ENCODE assay signal across 27 cellular contexts in the genomic region with DNA sequence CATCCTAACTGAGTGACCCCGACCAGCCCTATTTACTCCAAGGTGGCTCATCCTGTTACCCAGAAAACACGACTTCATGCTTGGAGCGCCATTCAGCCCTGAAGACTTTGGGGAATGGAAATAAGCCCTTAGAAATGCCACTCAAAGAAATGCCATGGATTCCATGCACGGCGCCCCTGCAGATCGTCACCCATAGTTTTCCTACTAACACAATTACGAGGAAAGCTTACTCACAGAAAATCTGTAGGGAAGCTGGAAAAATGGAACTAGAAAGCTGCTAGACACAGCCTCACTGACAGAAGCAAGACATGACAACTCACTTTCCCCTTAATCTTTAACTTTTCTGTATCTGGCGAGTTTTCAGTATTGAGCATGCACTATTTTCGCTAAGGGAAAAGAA. TPM values are rescaled to one million over a fixed set of nuclear protein-coding genes. Genes with fewer than 3 reads are reported as not detected.
A peak's percentile ranks its signal among the peaks of the same experiment; 100 is the strongest.
DNase-seq lines count a peak whose midpoint lies in the region; ATAC-seq and TF ChIP-seq lines count a peak whose summit lies in the region.
"Had no signal": no experiment of that assay in that cellular context is flagged by ENCODE, and none has a peak within 500 bp of the region (broad histone marks: within the 10 kb centered on the region; RNA-seq: fewer than 3 reads in every experiment).

No MANE protein-coding gene starts in this region.

- H3K4me1 ChIP-seq in cardiac muscle cell (ENCODE audit: low read depth) (peaks cover 22% of the 10 kb centered on the region), right atrium auricular region (peaks cover 0 to 87% of the 10 kb centered on the region in 2 donors), tibial artery (peaks cover 6 to 100% (median 79%) of the 10 kb centered on the region in 4 donors)

- peak overlapping the region; percentile 88 for H3K27ac Mint-ChIP-seq in chondrocyte (ENCODE audit: unreplicated experiment)
- H3K27ac Mint-ChIP-seq in nephron = peak overlapping the region; percentile 41 to 62 (median 50)
- no peak overlapping the region for H3K27ac Mint-ChIP-seq in activated naive CD8-positive, alpha-beta T cell treated with anti-CD3 and anti-CD28 coated beads, Interleukin-2, amount 50 U/mL, for 24 hours
- H3K27ac Mint-ChIP-seq: activated CD8-positive, alpha-beta T cell treated with anti-CD3 and anti-CD28 coated beads, Interleukin-2, amount 10 ng/mL, durations not matched to agents 7 days and 5 days; activated naive CD4-positive, alpha-beta T cell treated with anti-CD3 and anti-CD28 coated beads, Interleukin-2, amount 50 U/mL, for 72 hours; activated T-helper 2 cell treated with anti-CD3 and anti-CD28 coated beads, Interferon-gamma antibody, Interleukin-2, Interleukin-4, amounts not matched to agents 10 μg/mL and 5 μg/mL and 100 μg/mL, durations not matched to agents 14 hours and 24 hours and 36 hours; CD8-positive, alpha-beta T cell; T-helper 2 cell treated with Interferon-gamma antibody and Interleukin-4, amounts not matched to agents 5 μg/mL and 100 μg/mL, for 36 hours had no signal

- no peaks in the 10 kb centered on the region for H3K36me3 ChIP-seq in cardiac muscle cell
- no peaks in the 10 kb centered on the region for H3K36me3 ChIP-seq in right atrium auricular region
- H3K36me3 ChIP-seq in tibial artery = no peaks in the 10 kb centered on the region
- H3K36me3 ChIP-seq: neutrophil had no signal

- H3K9me3 Mint-ChIP-seq in chondrocyte (ENCODE audit: low read depth) (no peaks in the 10 kb centered on the region), nephron (no peaks in the 10 kb centered on the region)
- H3K9me3 Mint-ChIP-seq in activated naive CD8-positive, alpha-beta T cell treated with anti-CD3 and anti-CD28 coated beads, Interleukin-2, amount 50 U/mL, for 24 hours = no peaks in the 10 kb centered on the region
- H3K9me3 Mint-ChIP-seq: activated naive CD4-positive, alpha-beta T cell treated with anti-CD3 and anti-CD28 coated beads, Interleukin-2, amount 50 U/mL, for 72 hours; activated T-helper 2 cell treated with anti-CD3 and anti-CD28 coated beads, Interferon-gamma antibody, Interleukin-2, Interleukin-4, amounts not matched to agents 10 μg/mL and 5 μg/mL and 100 μg/mL, durations not matched to agents 14 hours and 24 hours and 36 hours; CD8-positive, alpha-beta T cell; T-helper 2 cell treated with Interferon-gamma antibody and Interleukin-4, amounts not matched to agents 5 μg/mL and 100 μg/mL, for 36 hours had no signal

- TF ChIP-seq CTCF in cardiac muscle cell (IDR thresholded peaks at IDR 0.05; ENCODE audit: low read depth, low read length) (no peak), right atrium auricular region (IDR thresholded peaks at IDR 0.05) (no peak), chondrocyte (IDR thresholded peaks at IDR 0.05) (no peak), nephron (IDR thresholded peaks at IDR 0.05; ENCODE audit: unreplicated experiment in 3 of 3) (no peak), tibial artery (IDR thresholded peaks at IDR 0.05) (no peak)

- H3K27me3 Mint-ChIP-seq in chondrocyte (ENCODE audit: low read depth) (no peaks in the 10 kb centered on the region), nephron (ENCODE audit: low read depth) (peaks cover 4% of the 10 kb centered on the region)
- peaks cover 6% of the 10 kb centered on the region for H3K27me3 Mint-ChIP-seq in activated naive CD8-positive, alpha-beta T cell treated with anti-CD3 and anti-CD28 coated beads, Interleukin-2, amount 50 U/mL, for 24 hours

- H3K9me3 ChIP-seq in cardiac muscle cell (ENCODE audit: low read depth) (no peaks in the 10 kb centered on the region), right atrium auricular region (no peaks in the 10 kb centered on the region), tibial artery (no peaks in the 10 kb centered on the region)
- H3K9me3 ChIP-seq: neutrophil had no signal

- no peak for ATAC-seq in activated naive CD8-positive, alpha-beta T cell treated with anti-CD3 and anti-CD28 coated beads, Interleukin-2, amount 50 U/mL, for 24 hours
- ATAC-seq: activated CD8-positive, alpha-beta T cell treated with anti-CD3 and anti-CD28 coated beads, Interleukin-2, amount 10 ng/mL, durations not matched to agents 7 days and 5 days; activated naive CD4-positive, alpha-beta T cell treated with anti-CD3 and anti-CD28 coated beads, Interleukin-2, amount 50 U/mL, for 72 hours; CD8-positive, alpha-beta T cell had no signal

- H3K36me3 Mint-ChIP-seq in chondrocyte (ENCODE audit: low read depth) (peaks cover 5% of the 10 kb centered on the region), nephron (ENCODE audit: low read depth) (no peaks in the 10 kb centered on the region)
- no peaks in the 10 kb centered on the region for H3K36me3 Mint-ChIP-seq in activated naive CD8-positive, alpha-beta T cell treated with anti-CD3 and anti-CD28 coated beads, Interleukin-2, amount 50 U/mL, for 24 hours (ENCODE audit: low read depth)
- H3K36me3 Mint-ChIP-seq: activated naive CD4-positive, alpha-beta T cell treated with anti-CD3 and anti-CD28 coated beads, Interleukin-2, amount 50 U/mL, for 72 hours; CD8-positive, alpha-beta T cell had no signal

- peak overlapping the region; percentile 31 for H3K4me3 Mint-ChIP-seq in chondrocyte (ENCODE audit: unreplicated experiment)
- H3K4me3 Mint-ChIP-seq in nephron = no peak overlapping the region
- no peak overlapping the region for H3K4me3 Mint-ChIP-seq in activated naive CD8-positive, alpha-beta T cell treated with anti-CD3 and anti-CD28 coated beads, Interleukin-2, amount 50 U/mL, for 24 hours
- H3K4me3 Mint-ChIP-seq: activated CD8-positive, alpha-beta T cell treated with anti-CD3 and anti-CD28 coated beads, Interleukin-2, amount 10 ng/mL, durations not matched to agents 7 days and 5 days; CD8-positive, alpha-beta T cell; T-helper 2 cell treated with Interferon-gamma antibody and Interleukin-4, amounts not matched to agents 5 μg/mL and 100 μg/mL, for 36 hours had no signal

- H3K27me3 ChIP-seq in cardiac muscle cell (no peaks in the 10 kb centered on the region), right atrium auricular region (no peaks in the 10 kb centered on the region), tibial artery (no peaks in the 10 kb centered on the region)

- H3K4me1 Mint-ChIP-seq in chondrocyte (ENCODE audit: low read depth) = peaks cover 98% of the 10 kb centered on the region
- peaks cover 92% of the 10 kb centered on the region for H3K4me1 Mint-ChIP-seq in nephron
- H3K4me1 Mint-ChIP-seq in activated naive CD8-positive, alpha-beta T cell treated with anti-CD3 and anti-CD28 coated beads, Interleukin-2, amount 50 U/mL, for 24 hours = no peaks in the 10 kb centered on the region

- H3K4me3 ChIP-seq in cardiac muscle cell = no peak overlapping the region
- no peak overlapping the region for H3K4me3 ChIP-seq in right atrium auricular region
- peak overlapping the region in 1 of 2 donors; percentile 1 for H3K4me3 ChIP-seq in tibial artery

- intact Hi-C loops in tibial artery (cut with DNase I; ENCODE audit: low total_unique reads) = no loop called here

- H3K27ac ChIP-seq in cardiac muscle cell (peak overlapping the region; percentile 52), right atrium auricular region (peak overlapping the region in 1 of 2 donors; percentile 92), tibial artery (peak overlapping the region; percentile 84 to 98)
- H3K27ac ChIP-seq: neutrophil had no signal

- peak in 1 of 2 donors; percentile 49 for DNase-seq in cardiac muscle cell (ENCODE audit: low read depth in 1 of 2, low spot score in 1 of 2)
- no peak for DNase-seq in right atrium auricular region (ENCODE audit: low spot score)
- no peak for DNase-seq in chondrocyte (ENCODE audit: low spot score)
- DNase-seq in tibial artery = no peak
- DNase-seq in activated naive CD8-positive, alpha-beta T cell treated with anti-CD3 and anti-CD28 coated beads, Interleukin-2, amount 50 U/mL, for 24 hours = no peak
- no peak for DNase-seq in AG08396 (ENCODE audit: low spot score)
- no peak for DNase-seq in NCI-H446 (lab: John Stamatoyannopoulos, UW)
- DNase-seq: 8988T; activated CD8-positive, alpha-beta T cell treated with anti-CD3 and anti-CD28 coated beads, Interleukin-2, amount 10 ng/mL, durations not matched to agents 7 days and 5 days; AML-193; aorta; CD8-positive, alpha-beta T cell; cerebellar nuclear complex; DMS 273 treated with DMSO at 0.1 percent for 48 hours; Karpas-422; kidney; NCI-H1417 treated with DMSO at 0.1 percent for 48 hours; NCI-H2081 treated with DMSO at 0.1 percent for 48 hours; NCI-H226; NCI-H748 treated with DMSO at 0.1 percent for 48 hours; stimulated activated CD4-positive, alpha-beta T cell treated with anti-CD3 and anti-CD28 coated beads, Interleukin-12 subunit alpha, Interleukin-12 subunit beta, amount 100 ng/mL, for 4 hours; stimulated activated CD4-positive, alpha-beta T cell treated with anti-CD3 and anti-CD28 coated beads, Interleukin-4, amount 100 ng/mL, for 1 hour had no signal

RNA-seq across cellular contexts. Expression of gene NUAK1, which starts 19.5 kb away (rescaled TPM):
- total RNA-seq in cardiac muscle cell (6.1 and 7.2 TPM in 2 replicates), right atrium auricular region (10 to 100 TPM; 16.9 to 30.1 TPM), chondrocyte (78.1 to 81.4 TPM (median 78.5 TPM) in 3 replicates)
- 2.9 and 4.8 TPM in 2 replicates for polyA plus RNA-seq in cardiac muscle cell
- total RNA-seq: activated CD8-positive, alpha-beta T cell treated with anti-CD3 and anti-CD28 coated beads, Interleukin-2, amount 10 ng/mL, durations not matched to agents 7 days and 5 days; activated naive CD4-positive, alpha-beta T cell treated with anti-CD3 and anti-CD28 coated beads, Interleukin-2, amount 50 U/mL, for 72 hours had no signal
